9 cellular contexts compared by ENCODE assay signal in genomic region chr1:234963904-234964702, GRCh38.
DNase-seq lines count a peak whose midpoint lies in the region; ATAC-seq, FAIRE-seq and TF ChIP-seq lines count a peak whose summit lies in the region.
"Had no signal": no experiment of that assay in that cellular context is flagged by ENCODE, and none has a peak within 500 bp of the region (broad histone marks: within the 10 kb centered on the region; RNA-seq: fewer than 3 reads in every experiment).

No MANE protein-coding gene starts in this region.

- H3K4me3 Mint-ChIP-seq in natural killer cell = peak overlapping the region; percentile 74

- intact Hi-C loops in natural killer cell (cut with micrococcal nuclease) = loop anchor here (1.0 to 2.0 kb wide), 9 partner anchors 15 to 353 kb away; partner anchors contain the start of gene IRF2BP2

- TF ChIP-seq CTCF in NB4 (IDR thresholded peaks at IDR 0.05; ENCODE audit: low read depth, low read length) = no peak
- no peak for TF ChIP-seq CTCF in natural killer cell (IDR thresholded peaks at IDR 0.05)

- H3K9me3 Mint-ChIP-seq in natural killer cell = peaks cover 0 to 3% of the 10 kb centered on the region in 2 donors

- peak overlapping the region; percentile 92 to 98 for H3K27ac Mint-ChIP-seq in natural killer cell

- FAIRE-seq in A204.1 (lab: Jason Lieb, UNC) = peak; percentile 40

- H3K27me3 Mint-ChIP-seq in natural killer cell (ENCODE audit: low read depth in 2 of 2) = peaks cover under 1 to 2% of the 10 kb centered on the region in 2 donors

- H3K4me3 ChIP-seq in NB4 (ENCODE audit: low read depth, low read length) = peak overlapping the region; percentile 19

- H3K4me1 Mint-ChIP-seq in natural killer cell = peaks cover 41 to 57% of the 10 kb centered on the region in 2 donors

- peak in 1 of 3 donors; percentile 19 for ATAC-seq in natural killer cell
- no peak for ATAC-seq in GM18502 (IDR thresholded peaks at IDR 0.05; ENCODE audit: poor library complexity, unreplicated experiment)
- no peak for ATAC-seq in HG02938 (IDR thresholded peaks at IDR 0.05; ENCODE audit: unreplicated experiment)

- no peak for DNase-seq in NB4 (ENCODE audit: low read depth)
- DNase-seq in ecto neural progenitor cell (ENCODE audit: low spot score) = peak; percentile 29
- DNase-seq in natural killer cell = no peak
- DNase-seq in activated effector memory CD4-positive, alpha-beta T cell treated with anti-CD3 and anti-CD28 coated beads, Interleukin-2, amount 50 U/mL, for 16 hours = no peak
- DNase-seq in GOT3 (lab: John Stamatoyannopoulos, UW) = no peak
- DNase-seq: NCI-H1436 had no signal

- no peak for TF ChIP-seq POLR2A in NB4 (IDR thresholded peaks at IDR 0.05; ENCODE audit: extremely low read depth, insufficient read length)

- no peaks in the 10 kb centered on the region for H3K36me3 Mint-ChIP-seq in natural killer cell
